Comparison of ENCODE assay signal across 3 cellular contexts in the genomic region with DNA sequence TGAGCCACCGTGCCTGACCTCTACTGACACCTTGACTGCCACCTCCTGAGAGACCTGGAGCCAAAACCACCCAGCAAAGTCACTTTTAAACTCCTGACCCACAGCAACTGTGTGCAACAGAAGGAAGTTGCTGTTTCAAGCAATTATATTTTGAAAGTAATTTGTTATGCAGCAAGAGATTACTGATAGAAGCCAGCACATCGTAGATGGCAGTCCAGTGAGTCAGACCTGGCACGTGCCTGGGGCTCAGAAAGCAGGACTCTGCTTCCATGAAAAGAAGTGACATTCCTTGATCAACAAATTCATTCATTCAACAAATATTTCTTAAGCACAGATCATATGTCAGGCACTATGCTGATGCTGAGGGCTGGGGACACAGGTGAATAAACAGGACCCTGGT.
TF ChIP-seq lines count a peak whose summit lies in the region.

No MANE protein-coding gene starts in this region.

TF ChIP-seq in A549, 52 proteins besides CTCF, POLR2A, EP300 and RAD21:
- TF ChIP-seq ZSCAN20 (CRISPR knock-in tag; IDR thresholded peaks at IDR 0.05) (no peak), BHLHE40 (IDR thresholded peaks at IDR 0.05; ENCODE audit: low read depth, low read length) (peak; percentile 77)

TF ChIP-seq in IMR-90, 13 proteins besides CTCF, POLR2A, EP300 and RAD21:
- TF ChIP-seq SMC3 (IDR thresholded peaks at IDR 0.05; ENCODE audit: low read depth, low read length) (no peak), MAFK (IDR thresholded peaks at IDR 0.05; ENCODE audit: low read depth, low read length) (no peak), NFE2L2 (IDR thresholded peaks at IDR 0.05; ENCODE audit: low read depth, low read length) (no peak), RCOR1 (IDR thresholded peaks at IDR 0.05; ENCODE audit: insufficient replicate concordance, low read length) (no peak), FOS (IDR thresholded peaks at IDR 0.05; ENCODE audit: low read depth, low read length) (0 out of 2 replicates have a peak, but pooled peaks have one; percentile 47), USF2 (IDR thresholded peaks at IDR 0.05; ENCODE audit: low read depth, low read length) (peak; percentile 87), CEBPB (IDR thresholded peaks at IDR 0.05; ENCODE audit: low read depth, low read length) (peak; percentile 49; the same call in 1 of the 2 replicates), MXI1 (IDR thresholded peaks at IDR 0.05; ENCODE audit: borderline replicate concordance, low read depth, low read length) (peak; percentile 59; the same call in 1 of the 2 replicates), BHLHE40 (IDR thresholded peaks at IDR 0.05; ENCODE audit: low read depth, low read length) (peak; percentile 100)
TF ChIP-seq in IMR-90: peak in this region for 5.

TF ChIP-seq in K562, 482 proteins besides CTCF, POLR2A, EP300 and RAD21:
- no peak for TF ChIP-seq ATF1 (CRISPR knock-in tag; IDR thresholded peaks at IDR 0.05)
- TF ChIP-seq ATF1 (tag; IDR thresholded peaks at IDR 0.05): no peak
- TF ChIP-seq BHLHE40 (IDR thresholded peaks at IDR 0.05; ENCODE audit: low read length): peak; percentile 95
- TF ChIP-seq, protein P1, sequence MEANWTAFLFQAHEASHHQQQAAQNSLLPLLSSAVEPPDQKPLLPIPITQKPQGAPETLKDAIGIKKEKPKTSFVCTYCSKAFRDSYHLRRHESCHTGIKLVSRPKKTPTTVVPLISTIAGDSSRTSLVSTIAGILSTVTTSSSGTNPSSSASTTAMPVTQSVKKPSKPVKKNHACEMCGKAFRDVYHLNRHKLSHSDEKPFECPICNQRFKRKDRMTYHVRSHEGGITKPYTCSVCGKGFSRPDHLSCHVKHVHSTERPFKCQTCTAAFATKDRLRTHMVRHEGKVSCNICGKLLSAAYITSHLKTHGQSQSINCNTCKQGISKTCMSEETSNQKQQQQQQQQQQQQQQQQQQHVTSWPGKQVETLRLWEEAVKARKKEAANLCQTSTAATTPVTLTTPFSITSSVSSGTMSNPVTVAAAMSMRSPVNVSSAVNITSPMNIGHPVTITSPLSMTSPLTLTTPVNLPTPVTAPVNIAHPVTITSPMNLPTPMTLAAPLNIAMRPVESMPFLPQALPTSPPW (CRISPR knock-in tag; IDR thresholded peaks at IDR 0.05): no peak
- 0 out of 2 replicates have a peak, but pooled peaks have one; percentile 36 for TF ChIP-seq JUND (IDR thresholded peaks at IDR 0.05; ENCODE audit: borderline replicate concordance, low read depth, low read length)
- no peak for TF ChIP-seq JUND (tag; IDR thresholded peaks at IDR 0.05; ENCODE audit: borderline replicate concordance, low read depth, low read length)
- TF ChIP-seq L3MBTL2 (IDR thresholded peaks at IDR 0.05): peak; percentile 53
- no peak for TF ChIP-seq HMBOX1 (IDR thresholded peaks at IDR 0.05)
- no peak for TF ChIP-seq ZNF316 (IDR thresholded peaks at IDR 0.05)
- TF ChIP-seq USF1 (CRISPR knock-in tag; IDR thresholded peaks at IDR 0.05): peak; percentile 46; the same call in 1 of the 2 replicates
- TF ChIP-seq NCOA4 (IDR thresholded peaks at IDR 0.05; ENCODE audit: partially characterized antibody): no peak
- peak; percentile 47; the same call in 1 of the 2 replicates for TF ChIP-seq MAX (CRISPR knock-in tag; IDR thresholded peaks at IDR 0.05)
- TF ChIP-seq, protein P2, sequence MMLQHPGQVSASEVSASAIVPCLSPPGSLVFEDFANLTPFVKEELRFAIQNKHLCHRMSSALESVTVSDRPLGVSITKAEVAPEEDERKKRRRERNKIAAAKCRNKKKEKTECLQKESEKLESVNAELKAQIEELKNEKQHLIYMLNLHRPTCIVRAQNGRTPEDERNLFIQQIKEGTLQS (IDR thresholded peaks at IDR 0.05): peak; percentile 42; the same call in 1 of the 2 replicates
- TF ChIP-seq, protein P2 (CRISPR knock-in tag; conservative IDR thresholded peaks at IDR 0.05): no peak
- TF ChIP-seq FOSL1 (tag; conservative IDR thresholded peaks at IDR 0.05): peak; percentile 91
- TF ChIP-seq PHB2 (IDR thresholded peaks at IDR 0.05; ENCODE audit: low read depth): no peak
TF ChIP-seq in K562: peak in this region for 7.
